Comparison of ENCODE assay signal across 1 cellular context in the genomic region with DNA sequence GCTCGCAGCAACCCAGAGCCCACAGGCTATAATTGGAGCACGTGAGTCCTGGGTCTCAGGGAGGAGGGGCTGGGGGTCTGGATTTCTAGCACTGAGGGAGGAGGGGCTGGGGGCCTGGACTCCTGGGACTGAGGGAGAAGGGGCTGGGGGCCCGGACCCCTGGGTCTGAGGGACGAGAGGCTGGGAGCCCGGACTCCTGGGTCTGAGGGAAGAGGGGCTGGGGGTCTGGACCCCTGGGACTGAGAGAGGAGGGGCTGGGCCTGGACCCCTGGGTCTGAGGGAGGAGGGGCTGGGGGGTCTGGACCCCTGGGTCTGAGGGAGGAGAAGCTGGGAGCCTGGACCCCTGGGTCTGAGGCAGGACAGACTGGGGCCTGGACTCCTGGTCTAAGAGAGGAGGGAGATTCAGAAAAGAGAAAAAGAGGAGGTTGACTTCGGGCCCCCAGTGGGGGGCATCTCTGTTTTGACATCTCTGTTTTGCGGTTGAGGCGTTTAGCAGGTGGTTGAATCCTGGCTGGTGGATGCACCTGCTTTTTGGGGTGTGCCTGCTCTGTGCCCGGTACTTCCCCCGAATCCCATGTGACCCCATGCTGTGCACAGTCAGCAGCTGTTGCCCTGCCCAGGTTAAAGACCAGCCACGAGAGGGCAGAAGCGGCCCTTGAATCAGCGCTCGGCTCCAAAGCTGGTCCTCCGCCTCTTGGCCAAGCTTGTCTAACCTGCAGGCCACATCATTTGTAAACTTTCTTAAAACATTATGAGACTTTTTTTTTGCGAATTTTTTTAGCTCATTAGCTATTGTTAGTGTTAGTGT.
TF ChIP-seq lines count a peak whose summit lies in the region.

No MANE protein-coding gene starts in this region.

TF ChIP-seq in H1, 55 proteins besides CTCF, POLR2A, EP300 and RAD21:
- no peak for TF ChIP-seq CEBPB (IDR thresholded peaks at IDR 0.05; ENCODE audit: low read depth, low read length)
- 0 out of 2 replicates have a peak, but pooled peaks have one; percentile 45 for TF ChIP-seq TCF12 (IDR thresholded peaks at IDR 0.05; ENCODE audit: low read depth, low read length)
- TF ChIP-seq, protein P1, sequence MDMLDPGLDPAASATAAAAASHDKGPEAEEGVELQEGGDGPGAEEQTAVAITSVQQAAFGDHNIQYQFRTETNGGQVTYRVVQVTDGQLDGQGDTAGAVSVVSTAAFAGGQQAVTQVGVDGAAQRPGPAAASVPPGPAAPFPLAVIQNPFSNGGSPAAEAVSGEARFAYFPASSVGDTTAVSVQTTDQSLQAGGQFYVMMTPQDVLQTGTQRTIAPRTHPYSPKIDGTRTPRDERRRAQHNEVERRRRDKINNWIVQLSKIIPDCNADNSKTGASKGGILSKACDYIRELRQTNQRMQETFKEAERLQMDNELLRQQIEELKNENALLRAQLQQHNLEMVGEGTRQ (IDR thresholded peaks at IDR 0.05; ENCODE audit: low read length): peak; percentile 16; the same call in 1 of the 2 replicates
- TF ChIP-seq GABPA (IDR thresholded peaks at IDR 0.05; ENCODE audit: borderline replicate concordance, insufficient read depth, low read length): no peak
- no peak for TF ChIP-seq ASH2L (IDR thresholded peaks at IDR 0.05; ENCODE audit: low read length)
- TF ChIP-seq SP1 (IDR thresholded peaks at IDR 0.05; ENCODE audit: low read depth, low read length): no peak
